In genomic region chrX:2935364-2935748, GRCh38 we compare ENCODE assay signal across 14 cellular contexts.
"Had no signal": no experiment of that assay in that cellular context is flagged by ENCODE, and none has a peak within 500 bp of the region (broad histone marks: within the 10 kb centered on the region; RNA-seq: fewer than 3 reads in every experiment).

No MANE protein-coding gene starts in this region.

- H3K4me3 Mint-ChIP-seq: activated naive CD4-positive, alpha-beta T cell treated with anti-CD3 and anti-CD28 coated beads, Interleukin-2, amount 50 U/mL, for 24 hours; brain had no signal

- H3K27ac Mint-ChIP-seq: activated naive CD4-positive, alpha-beta T cell treated with anti-CD3 and anti-CD28 coated beads, Interleukin-2, amount 50 U/mL, for 24 hours; brain; naive B cell had no signal

- H3K36me3 Mint-ChIP-seq: activated naive CD4-positive, alpha-beta T cell treated with anti-CD3 and anti-CD28 coated beads, Interleukin-2, amount 50 U/mL, for 24 hours; naive B cell had no signal

- H3K4me3 ChIP-seq: lung, right atrium auricular region, thyroid gland, uterus had no signal

- DNase-seq: activated CD4-positive, CD25-positive, alpha-beta regulatory T cell; activated effector memory CD4-positive, alpha-beta T cell treated with Interleukin-2 at 50 U/mL for 16 hours; amygdala; dermis blood vessel endothelial cell; erythroblast; hypothalamus; naive B cell; small intestine; thyroid gland; uterus had no signal

- H3K9me3 ChIP-seq: thyroid gland, uterus had no signal
